In the genomic region with DNA sequence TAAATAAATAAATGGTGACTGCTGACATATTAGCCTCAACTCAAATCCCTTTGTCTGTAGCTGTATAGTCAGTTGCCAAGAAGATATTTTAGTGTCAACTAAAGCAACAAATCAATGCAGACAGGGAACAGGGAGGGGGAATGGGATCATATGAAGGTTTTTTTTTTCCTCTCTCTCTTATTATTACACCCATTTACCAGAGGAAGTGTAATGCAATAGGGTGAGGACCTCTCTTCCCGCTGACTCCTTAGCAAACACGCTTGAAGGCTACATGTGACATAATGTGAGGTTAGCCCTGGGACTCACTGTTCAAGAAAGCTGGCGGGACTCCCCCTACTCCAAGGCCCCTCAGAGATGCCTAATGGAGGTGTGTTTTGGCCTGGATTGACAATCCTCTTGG, we compare ENCODE assay signal across 24 cellular contexts.
A peak's percentile ranks its signal among the peaks of the same experiment; 100 is the strongest.
DNase-seq lines count a peak whose midpoint lies in the region; ATAC-seq and TF ChIP-seq lines count a peak whose summit lies in the region.
"Had no signal": no experiment of that assay in that cellular context is flagged by ENCODE, and none has a peak within 500 bp of the region (broad histone marks: within the 10 kb centered on the region; RNA-seq: fewer than 3 reads in every experiment).

No MANE protein-coding gene starts in this region.

- H3K4me3 ChIP-seq in sigmoid colon: no peak overlapping the region
- H3K4me3 ChIP-seq: left lung, pancreas, stomach, upper lobe of right lung had no signal

- H3K27me3 ChIP-seq in sigmoid colon: no peaks in the 10 kb centered on the region
- H3K27me3 ChIP-seq: BE2C, foreskin keratinocyte, left lung, pancreas, stomach, upper lobe of right lung had no signal

- 86 to 87% methylated on average over 3 of the region's 3 CpGs for WGBS in sigmoid colon, 2 donors

- ATAC-seq in activated T-cell treated with anti-CD3 and anti-CD28 coated beads, Interleukin-2, amount 50 U/mL, for 4 hours: no peak
- ATAC-seq in left colon (no peak), HG03139 (IDR thresholded peaks at IDR 0.05; ENCODE audit: unreplicated experiment) (no peak)
- ATAC-seq: activated naive CD4-positive, alpha-beta T cell treated with anti-CD3 and anti-CD28 coated beads, Interleukin-2, amount 50 U/mL, for 72 hours; foreskin keratinocyte; left lung; pancreas; upper lobe of right lung had no signal

- intact Hi-C loops in sigmoid colon (cut with DNase I): no loop called here
- intact Hi-C loops in left colon (cut with DNase I, micrococcal nuclease): no loop called here

- no peak overlapping the region for H3K4me3 Mint-ChIP-seq in activated T-cell treated with anti-CD3 and anti-CD28 coated beads, Interleukin-2, amount 50 U/mL, for 4 hours
- H3K4me3 Mint-ChIP-seq: activated CD4-positive, alpha-beta memory T cell treated with anti-CD3 and anti-CD28 coated beads for 36 hours had no signal

- peak overlapping the region in 3 of 4 donors; percentile 29 to 70 (median 68) for H3K27ac ChIP-seq in sigmoid colon
- H3K27ac ChIP-seq: foreskin keratinocyte, left lung, pancreas, upper lobe of right lung had no signal

- no peaks in the 10 kb centered on the region for H3K36me3 ChIP-seq in sigmoid colon
- H3K36me3 ChIP-seq: BE2C, left lung, pancreas, stomach, upper lobe of right lung had no signal

- H3K36me3 Mint-ChIP-seq in activated T-cell treated with anti-CD3 and anti-CD28 coated beads, Interleukin-2, amount 50 U/mL, for 4 hours (ENCODE audit: insufficient read depth): no peaks in the 10 kb centered on the region
- H3K36me3 Mint-ChIP-seq: activated CD4-positive, alpha-beta memory T cell treated with anti-CD3 and anti-CD28 coated beads for 36 hours; activated naive CD4-positive, alpha-beta T cell treated with anti-CD3 and anti-CD28 coated beads, Interleukin-2, amount 50 U/mL, for 72 hours had no signal

- DNase-seq in HCEC 1CT: peak; percentile 65
- DNase-seq in RPMI7951 (ENCODE audit: low read depth): peak; percentile 28
- DNase-seq in iris pigment epithelial cell (ENCODE audit: low read depth): peak; percentile 76
- no peak for DNase-seq in sigmoid colon
- DNase-seq in activated T-cell treated with anti-CD3 and anti-CD28 coated beads, Interleukin-2, amount 50 U/mL, for 4 hours: no peak
- DNase-seq in left colon: no peak
- DNase-seq: activated CD4-positive, alpha-beta memory T cell treated with anti-CD3 and anti-CD28 coated beads for 36 hours; activated T-cell treated with anti-CD3 and anti-CD28 coated beads, Interleukin-2, amount 50 U/mL, for 1 hour; BE2C; DMS 273 treated with DMSO at 0.1 percent for 48 hours; foreskin keratinocyte; GDM1; left lung; NCI-H1417; NCI-H510A treated with DMSO at 0.1 percent for 48 hours; pancreas; SIG-M5; small intestine; stimulated activated CD4-positive, alpha-beta T cell treated with anti-CD3 and anti-CD28 coated beads, Interleukin-4, amount 100 ng/mL, for 1 hour; stomach; T-helper 2 cell; upper lobe of right lung had no signal

- H3K27me3 Mint-ChIP-seq in activated T-cell treated with anti-CD3 and anti-CD28 coated beads, Interleukin-2, amount 50 U/mL, for 4 hours (ENCODE audit: low read depth): no peaks in the 10 kb centered on the region
- H3K27me3 Mint-ChIP-seq: activated CD4-positive, alpha-beta memory T cell treated with anti-CD3 and anti-CD28 coated beads for 36 hours had no signal

- no peak for TF ChIP-seq EP300 in sigmoid colon (IDR thresholded peaks at IDR 0.05)

- H3K9me3 ChIP-seq in sigmoid colon: no peaks in the 10 kb centered on the region
- H3K9me3 ChIP-seq: BE2C, pancreas, stomach, upper lobe of right lung had no signal

- peaks cover 0 to 52% (median 34%) of the 10 kb centered on the region in 4 donors for H3K4me1 ChIP-seq in sigmoid colon
- H3K4me1 ChIP-seq: BE2C, foreskin keratinocyte, upper lobe of right lung had no signal

- no peaks in the 10 kb centered on the region for H3K9me3 Mint-ChIP-seq in activated T-cell treated with anti-CD3 and anti-CD28 coated beads, Interleukin-2, amount 50 U/mL, for 4 hours

- H3K4me1 Mint-ChIP-seq in activated T-cell treated with anti-CD3 and anti-CD28 coated beads, Interleukin-2, amount 50 U/mL, for 4 hours (ENCODE audit: low read depth): no peaks in the 10 kb centered on the region

- TF ChIP-seq POLR2A in sigmoid colon (IDR thresholded peaks at IDR 0.05): no peak

- no peak for TF ChIP-seq CTCF in sigmoid colon (IDR thresholded peaks at IDR 0.05)

Comparison
In these comparisons a context has a peak if more than half of its experiments do, and no peak if none do; other contexts are left out.
1. DNase-seq: peak in HCEC 1CT (single experiment), RPMI7951 (single experiment) and iris pigment epithelial cell (single experiment); none in sigmoid colon (single experiment), activated T-cell treated with anti-CD3 and anti-CD28 coated beads, Interleukin-2, amount 50 U/mL, for 4 hours (single experiment) and left colon (0 of 2).